ENCODE assay signal across 8 cellular contexts in the genomic region with DNA sequence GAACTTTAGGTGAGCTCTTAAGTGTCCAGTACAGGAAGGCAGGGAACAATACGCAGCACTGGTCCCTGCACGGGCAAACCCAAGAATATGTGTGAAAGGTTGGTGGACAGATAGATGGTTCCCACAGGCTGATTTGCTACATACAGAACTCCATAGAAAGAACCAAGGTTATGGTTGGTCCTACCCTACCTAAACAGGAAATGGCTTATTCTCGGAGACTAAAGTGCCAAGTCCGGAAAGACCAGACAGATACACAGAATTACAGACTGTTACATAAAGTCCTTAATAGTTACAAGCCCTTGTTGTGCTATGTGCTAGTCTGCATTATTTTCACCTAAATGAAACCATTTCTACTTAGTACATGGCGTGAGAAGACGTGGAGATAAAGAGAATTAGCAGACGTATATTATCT. TPM values are rescaled to one million over a fixed set of nuclear protein-coding genes. Genes with fewer than 3 reads are reported as not detected.
DNase-seq lines count a peak whose midpoint lies in the region; ATAC-seq and TF ChIP-seq lines count a peak whose summit lies in the region.

No MANE protein-coding gene starts in this region.

- DNase-seq in DMS53 treated with DMSO at 0.1 percent for 48 hours (lab: John Stamatoyannopoulos, UW; ENCODE audit: unreplicated experiment) (peak; percentile 49), activated B cell treated with CpG ODN at 0.5 μM for 24 hours (no peak), foreskin melanocyte (peak; percentile 36), psoas muscle (no peak), COLO668 (lab: John Stamatoyannopoulos, UW; ENCODE audit: unreplicated experiment) (no peak)
- no peak for DNase-seq in activated CD4-positive, alpha-beta T cell treated with anti-CD3 and anti-CD28 coated beads, Interleukin-2, amount 50 U/mL, for 48 hours

- POLR2A ChIA-PET in activated B cell treated with CpG ODN at 0.5 μM for 24 hours (lab: Charles Lee), result interaction anchor here (1.1 kb wide), 1 partner anchor 153 kb away, joined by 3 read pairs; the partner anchor contains the start of gene TXNDC9

- H3K4me1 Mint-ChIP-seq in activated B cell treated with CpG ODN at 0.5 μM for 24 hours, result peaks cover 38% of the 10 kb centered on the region

- H3K4me3 ChIP-seq in HUES64 (ENCODE audit: low read length) (peak overlapping the region; percentile 73), psoas muscle (peak overlapping the region; percentile 90)

- H3K36me3 ChIP-seq in HUES64 (ENCODE audit: insufficient read depth, low read length) (no peaks in the 10 kb centered on the region), psoas muscle (ENCODE audit: insufficient read depth in 1 of 2, low read depth in 1 of 2) (no peaks in the 10 kb centered on the region)

- H3K9me3 Mint-ChIP-seq in activated B cell treated with CpG ODN at 0.5 μM for 24 hours, result no peaks in the 10 kb centered on the region

- TF ChIP-seq CTCF in activated B cell treated with CpG ODN at 0.5 μM for 24 hours (IDR thresholded peaks at IDR 0.05) (no peak), psoas muscle (IDR thresholded peaks at IDR 0.05) (no peak)

- H3K9me3 ChIP-seq in HUES64 (ENCODE audit: insufficient read depth, low read depth, low read length), result no peaks in the 10 kb centered on the region
- no peaks in the 10 kb centered on the region for H3K9me3 ChIP-seq in psoas muscle

- H3K27ac Mint-ChIP-seq in activated B cell treated with CpG ODN at 0.5 μM for 24 hours, result peak overlapping the region; percentile 93

- intact Hi-C loops in activated B cell treated with CpG ODN at 0.5 μM for 24 hours (cut with micrococcal nuclease) (loop anchor here (5.0 kb wide), 1 partner anchor 756 kb away; the partner anchor contains the start of gene MGAT4A), psoas muscle (cut with DNase I) (loop anchor here in 1 of 2 donors (5.0 kb wide), 1 partner anchor 311 kb away; no protein-coding TSS in a partner anchor)

- peaks cover 8% of the 10 kb centered on the region for H3K36me3 Mint-ChIP-seq in activated B cell treated with CpG ODN at 0.5 μM for 24 hours (ENCODE audit: low read depth)

- H3K9ac ChIP-seq in HUES64 (ENCODE audit: low read depth, low read length), result peak overlapping the region; percentile 82

- H3K27me3 ChIP-seq in HUES64 (ENCODE audit: insufficient read depth, low read length), result no peaks in the 10 kb centered on the region
- no peaks in the 10 kb centered on the region for H3K27me3 ChIP-seq in psoas muscle (ENCODE audit: insufficient read depth in 3 of 3, low read length in 2 of 3)

- H3K27ac ChIP-seq in HUES64 (ENCODE audit: low read depth, low read length), result no peak overlapping the region
- H3K27ac ChIP-seq in psoas muscle, result peak overlapping the region; percentile 97

- CTCF ChIA-PET in activated B cell treated with CpG ODN at 0.5 μM for 24 hours (lab: Charles Lee), result no interaction called here

- peak overlapping the region; percentile 95 for H3K4me3 Mint-ChIP-seq in activated B cell treated with CpG ODN at 0.5 μM for 24 hours

- H3K27me3 Mint-ChIP-seq in activated B cell treated with CpG ODN at 0.5 μM for 24 hours, result no peaks in the 10 kb centered on the region

- ATAC-seq in activated B cell treated with CpG ODN at 0.5 μM for 24 hours (ENCODE audit: low read depth) (no peak), psoas muscle (no peak), GM18517 (IDR thresholded peaks at IDR 0.05; ENCODE audit: unreplicated experiment) (no peak)

- H3K4me1 ChIP-seq in HUES64 (ENCODE audit: insufficient read depth, low read length) (peaks cover 25% of the 10 kb centered on the region; the same call in 1 of the 2 replicates), psoas muscle (peaks cover 48% of the 10 kb centered on the region)

- WGBS in HUES64, result 17% methylated on average over 7 of the region's 7 CpGs
- WGBS in psoas muscle, 3 donors, result 3 to 8% (median 5%) methylated on average over 7 of the region's 7 CpGs

RNA-seq across cellular contexts. Expression of gene REV1, which starts 1.2 kb away (rescaled TPM):
- polyA plus RNA-seq in HUES64 (2013, experiment 1 of 2), result 19.5 TPM
- 17.9 TPM for polyA plus RNA-seq in HUES64 (2013, experiment 2 of 2)
- total RNA-seq in activated B cell treated with CpG ODN at 0.5 μM for 24 hours (44.5 and 52.1 TPM in 2 replicates), psoas muscle (10 to 100 TPM; 19.9 to 26.0 (median 24.7) TPM)
- 10 to 100 TPM in 2 of 3 donors, 1 to 10 TPM in 1; 9.1 to 12.3 (median 10.9) TPM for polyA plus RNA-seq in psoas muscle

Comparison
In these comparisons a context has a peak if more than half of its experiments do, and no peak if none do; other contexts are left out.
1. DNase-seq: peak in DMS53 treated with DMSO at 0.1 percent for 48 hours (single experiment) and foreskin melanocyte (single experiment); none in activated B cell treated with CpG ODN at 0.5 μM for 24 hours (single experiment), psoas muscle (0 of 2), COLO668 (single experiment) and activated CD4-positive, alpha-beta T cell treated with anti-CD3 and anti-CD28 coated beads, Interleukin-2, amount 50 U/mL, for 48 hours (0 of 2).